ENCODE assay signal across 20 cellular contexts in genomic region chr15:68617001-68617400, GRCh38. TPM values are rescaled to one million over a fixed set of nuclear protein-coding genes. Genes with fewer than 3 reads are reported as not detected.
A peak's percentile ranks its signal among the peaks of the same experiment; 100 is the strongest.
DNase-seq lines count a peak whose midpoint lies in the region; ATAC-seq and TF ChIP-seq lines count a peak whose summit lies in the region.
"Had no signal": no experiment of that assay in that cellular context is flagged by ENCODE, and none has a peak within 500 bp of the region (broad histone marks: within the 10 kb centered on the region; RNA-seq: fewer than 3 reads in every experiment).

No MANE protein-coding gene starts in this region.

- intact Hi-C loops in stomach (cut with DNase I; ENCODE audit: low total_unique reads): no loop called here

- no peaks in the 10 kb centered on the region for H3K36me3 ChIP-seq in BLaER1
- H3K36me3 ChIP-seq in osteoblast (ENCODE audit: insufficient read depth, low read length): no peaks in the 10 kb centered on the region
- no peaks in the 10 kb centered on the region for H3K36me3 ChIP-seq in stomach
- H3K36me3 ChIP-seq: right lobe of liver had no signal

- peaks cover 96% of the 10 kb centered on the region for H3K4me1 ChIP-seq in BLaER1
- H3K4me1 ChIP-seq in osteoblast (ENCODE audit: insufficient read depth, low read length): peaks cover 56% of the 10 kb centered on the region
- H3K4me1 ChIP-seq in stomach: peaks cover 6 to 31% (median 16%) of the 10 kb centered on the region in 4 donors
- H3K4me1 ChIP-seq: parathyroid adenoma had no signal

- H3K4me2 ChIP-seq in BLaER1 (peak overlapping the region; percentile 86), osteoblast (ENCODE audit: insufficient read depth, low read length) (no peak overlapping the region)

- TF ChIP-seq CTCF in osteoblast (IDR thresholded peaks at IDR 0.05; ENCODE audit: extremely low read depth, low read depth, low read length): no peak
- TF ChIP-seq CTCF in stomach (IDR thresholded peaks at IDR 0.05): no peak

- H3K4me3 ChIP-seq in BLaER1: no peak overlapping the region
- no peak overlapping the region for H3K4me3 ChIP-seq in osteoblast (ENCODE audit: insufficient read depth, low read length)
- no peak overlapping the region for H3K4me3 ChIP-seq in stomach
- H3K4me3 ChIP-seq: right lobe of liver had no signal

- WGBS in stomach, 5 donors: 30 to 66% (median 43%) methylated on average over 2 of the region's 2 CpGs

- H3K9me3 ChIP-seq in BLaER1 (no peaks in the 10 kb centered on the region), osteoblast (ENCODE audit: low read depth, low read length) (no peaks in the 10 kb centered on the region), stomach (no peaks in the 10 kb centered on the region)
- H3K9me3 ChIP-seq: right lobe of liver had no signal

- peak; percentile 42 for DNase-seq in HT1080 (ENCODE audit: low read depth)
- DNase-seq in osteoblast (ENCODE audit: insufficient read length, low spot score, missing footprints): peak; percentile 65
- no peak for DNase-seq in germinal center (ENCODE audit: low spot score)
- no peak for DNase-seq in NCI-H1092 (lab: John Stamatoyannopoulos, UW)
- DNase-seq in stomach: no peak
- DNase-seq: activated CD4-positive, alpha-beta T cell treated with anti-CD3 and anti-CD28 coated beads, Interleukin-2, amount 50 U/mL, for 4 hours; activated CD8-positive, alpha-beta memory T cell treated with anti-CD3 and anti-CD28 coated beads, Interleukin-2, amount 50 U/mL, for 4 hours; DND-41; endodermal cell; glutamatergic neuron; natural killer cell; right lobe of liver; stimulated activated CD4-positive, alpha-beta T cell treated with anti-CD3 and anti-CD28 coated beads, Interleukin-15, amount 100 ng/mL, for 24 hours had no signal

- H3K79me2 ChIP-seq in osteoblast (ENCODE audit: insufficient read depth, low read length): peaks cover 27% of the 10 kb centered on the region
- H3K79me2 ChIP-seq: parathyroid adenoma had no signal

- H3K27me3 ChIP-seq in BLaER1 (no peaks in the 10 kb centered on the region), osteoblast (ENCODE audit: insufficient read depth, low read length) (no peaks in the 10 kb centered on the region), stomach (peaks cover 0 to 4% (median 0%) of the 10 kb centered on the region in 3 donors)
- H3K27me3 ChIP-seq: right lobe of liver had no signal

- H4K20me1 ChIP-seq in BLaER1 (no peaks in the 10 kb centered on the region), osteoblast (ENCODE audit: insufficient read depth, low read length) (no peaks in the 10 kb centered on the region)

- no peak overlapping the region for H3K9ac ChIP-seq in BLaER1
- H3K9ac ChIP-seq: parathyroid adenoma had no signal

- TF ChIP-seq EP300 in stomach (IDR thresholded peaks at IDR 0.05): no peak

- no peak for TF ChIP-seq POLR2A in stomach (IDR thresholded peaks at IDR 0.05)

- no peak overlapping the region for H2AFZ ChIP-seq in osteoblast (ENCODE audit: low read length)
- H2AFZ ChIP-seq: parathyroid adenoma had no signal

- H3K27ac ChIP-seq in BLaER1 (peak overlapping the region; percentile 78; the same call in 1 of the 2 replicates), cingulate gyrus (ENCODE audit: low read depth, low read length) (peak overlapping the region; percentile 99), osteoblast (ENCODE audit: low read depth, low read length) (no peak overlapping the region), stomach (no peak overlapping the region)
- H3K27ac ChIP-seq: HL-60, parathyroid adenoma, right lobe of liver had no signal

- ATAC-seq in GM19351 (IDR thresholded peaks at IDR 0.05; ENCODE audit: unreplicated experiment): no peak
- ATAC-seq: activated T-helper 17 cell treated with anti-CD3 and anti-CD28 coated beads, Interleukin-2, amount 50 U/mL, for 72 hours; natural killer cell; right lobe of liver; WTC11 had no signal

RNA-seq across cellular contexts. Expression of gene CORO2B, which starts 38.2 kb away (rescaled TPM):
- total RNA-seq in HT1080 (2014; rRNA removed; shearing (Covaris generic)): 12.3 and 15.9 TPM in 2 replicates
- polyA plus RNA-seq in HT1080 (2015; cell fraction: cytosol; rRNA removed): 10.2 and 11.7 TPM in 2 replicates
- 6.0 and 8.2 TPM in 2 replicates for polyA plus RNA-seq in HT1080 (2015; cell fraction: nucleus; rRNA removed)
- total RNA-seq in osteoblast (10.5 and 14.1 TPM in 2 replicates), stomach (1 to 10 TPM in 3 of 5 donors, under 1 TPM in 1, not detected in 1; 0.89 to 2.8 (median 1.7) TPM)
- 1 to 10 TPM; 1.2 to 3.7 (median 3.2) TPM for polyA plus RNA-seq in stomach

Comparison
In these comparisons a context has a peak if more than half of its experiments do, and no peak if none do; other contexts are left out.
1. H3K27ac ChIP-seq: peak in BLaER1 (single experiment) and cingulate gyrus (single experiment); none in osteoblast (single experiment) and stomach (0 of 5).
2. DNase-seq: peak in HT1080 (single experiment) and osteoblast (single experiment); none in germinal center (single experiment), NCI-H1092 (single experiment) and stomach (single experiment).